ENCODE assay signal across 17 cellular contexts in genomic region chr1:202036595-202037387, GRCh38. TPM values are rescaled to one million over a fixed set of nuclear protein-coding genes. Genes with fewer than 3 reads are reported as not detected.
DNase-seq lines count a peak whose midpoint lies in the region; ATAC-seq, FAIRE-seq and TF ChIP-seq lines count a peak whose summit lies in the region.
"Had no signal": no experiment of that assay in that cellular context is flagged by ENCODE, and none has a peak within 500 bp of the region (broad histone marks: within the 10 kb centered on the region; RNA-seq: fewer than 3 reads in every experiment).

No MANE protein-coding gene starts in this region.

- FAIRE-seq in A549 (lab: Jason Lieb, UNC) (no peak), astrocyte (lab: Jason Lieb, UNC) (no peak)
- FAIRE-seq: D721Med had no signal

- no peaks in the 10 kb centered on the region for H3K27me3 ChIP-seq in astrocyte (ENCODE audit: insufficient read depth, low read length)
- no peaks in the 10 kb centered on the region for H3K27me3 ChIP-seq in trophoblast cell (ENCODE audit: insufficient read depth, low read length)
- H3K27me3 ChIP-seq: BLaER1 had no signal

- CTCF ChIA-PET in A549 (lab: Yijun Ruan, JAX) (interaction anchor here (0.6 to 3.0 kb wide), 5 partner anchors 20 to 74 kb away, joined by 3 to 8 read pairs (median 3); partner anchors contain the start of gene ELF3), HEK293 (lab: Yijun Ruan, JAX) (interaction anchor here (0.7 to 1.0 kb wide), 3 partner anchors 28 to 69 kb away, joined by 3 read pairs; no protein-coding TSS in a partner anchor)

- H3K27ac ChIP-seq in A549 (peak overlapping the region; percentile 97 to 99), HEK293 (ENCODE audit: extremely low read depth, low read depth, low read length) (no peak overlapping the region), astrocyte (ENCODE audit: low read depth, low read length) (no peak overlapping the region), trophoblast cell (ENCODE audit: low read depth, low read length) (no peak overlapping the region)
- H3K27ac ChIP-seq: BLaER1 had no signal

- peak overlapping the region; percentile 6 for H2AK5ac ChIP-seq in trophoblast cell (ENCODE audit: low read length)

- H2BK12ac ChIP-seq in trophoblast cell (ENCODE audit: low read length): peak overlapping the region; percentile 76

- no peak overlapping the region for H3K14ac ChIP-seq in trophoblast cell (ENCODE audit: low read length)

- no peaks in the 10 kb centered on the region for H3K36me3 Mint-ChIP-seq in astrocyte (ENCODE audit: low read depth, unreplicated experiment)
- H3K36me3 Mint-ChIP-seq: CD4-positive, alpha-beta memory T cell had no signal

- no peak overlapping the region for H2AFZ ChIP-seq in astrocyte (ENCODE audit: low read depth, low read length)
- H2AFZ ChIP-seq in trophoblast cell (ENCODE audit: insufficient read depth, low read length, poor library complexity): no peak overlapping the region

- POLR2A ChIA-PET in A549 (lab: Yijun Ruan, JAX) (interaction anchor here (0.6 to 4.1 kb wide), 3 partner anchors 12 to 305 kb away, joined by 4 to 147 read pairs (median 8); partner anchors contain the start of gene ELF3), HEK293 (lab: Yijun Ruan, JAX) (no interaction called here)

- H3K4me3 ChIP-seq in A549: no peak overlapping the region
- H3K4me3 ChIP-seq in HEK293 (ENCODE audit: low read depth, low read length): no peak overlapping the region
- H3K4me3 ChIP-seq in astrocyte (ENCODE audit: insufficient read depth, low read depth, low read length): no peak overlapping the region
- no peak overlapping the region for H3K4me3 ChIP-seq in trophoblast cell (ENCODE audit: low read depth, low read length)
- H3K4me3 ChIP-seq: BLaER1 had no signal

- ATAC-seq in A549 (no peak), HG03565 (IDR thresholded peaks at IDR 0.05; ENCODE audit: unreplicated experiment) (no peak), HG03108 (IDR thresholded peaks at IDR 0.05; ENCODE audit: unreplicated experiment) (no peak)

- no peak for TF ChIP-seq CTCF in A549 (IDR thresholded peaks at IDR 0.05)
- no peak for TF ChIP-seq CTCF in HEK293 (tag by site-specific recombination; IDR thresholded peaks at IDR 0.05)
- no peak for TF ChIP-seq CTCF in astrocyte (IDR thresholded peaks at IDR 0.05; ENCODE audit: insufficient read depth, low read depth, low read length)

- no peaks in the 10 kb centered on the region for H3K36me3 ChIP-seq in HEK293 (ENCODE audit: control insufficient read depth in 2 of 2, insufficient read depth in 1 of 2, low read length in 2 of 2)
- H3K36me3 ChIP-seq in astrocyte (ENCODE audit: insufficient read depth, low read length): no peaks in the 10 kb centered on the region
- no peaks in the 10 kb centered on the region for H3K36me3 ChIP-seq in trophoblast cell (ENCODE audit: control insufficient read depth in 1 of 2, insufficient read depth in 2 of 2, low read length in 2 of 2)
- H3K36me3 ChIP-seq: BLaER1 had no signal

- H3K9ac ChIP-seq in astrocyte (ENCODE audit: low read length): no peak overlapping the region
- no peak overlapping the region for H3K9ac ChIP-seq in trophoblast cell (ENCODE audit: low read length)
- H3K9ac ChIP-seq: BLaER1 had no signal

- peak overlapping the region; percentile 78 for H3K27ac Mint-ChIP-seq in astrocyte (ENCODE audit: unreplicated experiment)
- H3K27ac Mint-ChIP-seq: CD4-positive, alpha-beta memory T cell had no signal

- H3K23ac ChIP-seq in trophoblast cell (ENCODE audit: low read length): no peak overlapping the region

- H3K79me1 ChIP-seq in trophoblast cell (ENCODE audit: low read length): peaks cover 11% of the 10 kb centered on the region

- H3K79me2 ChIP-seq in astrocyte (ENCODE audit: insufficient read depth, low read length) (no peaks in the 10 kb centered on the region), trophoblast cell (ENCODE audit: control insufficient read depth, insufficient read depth, low read length, poor library complexity) (peaks cover 4% of the 10 kb centered on the region)

- H2BK5ac ChIP-seq in trophoblast cell (ENCODE audit: low read depth, low read length, poor library complexity): no peak overlapping the region

- H3K9me3 Mint-ChIP-seq in astrocyte (ENCODE audit: unreplicated experiment): peaks cover 4% of the 10 kb centered on the region
- H3K9me3 Mint-ChIP-seq: CD4-positive, alpha-beta memory T cell had no signal

- H4K20me1 ChIP-seq in astrocyte (ENCODE audit: insufficient read depth, low read length): no peaks in the 10 kb centered on the region
- H4K20me1 ChIP-seq: BLaER1 had no signal

- peaks cover 4% of the 10 kb centered on the region for H3K27me3 Mint-ChIP-seq in astrocyte (ENCODE audit: low read depth, unreplicated experiment)

- H3K4me1 ChIP-seq in A549 (peaks cover 42% of the 10 kb centered on the region), HEK293 (ENCODE audit: control insufficient read depth, insufficient read depth, low read length) (peaks cover 4% of the 10 kb centered on the region; the same call in 1 of the 2 replicates), astrocyte (ENCODE audit: insufficient read depth, low read length) (peaks cover 17% of the 10 kb centered on the region), trophoblast cell (ENCODE audit: control insufficient read depth in 1 of 2, insufficient read depth in 2 of 2, low read length in 2 of 2) (peaks cover 7 to 8% of the 10 kb centered on the region in 2 experiments)

- no peak overlapping the region for H3K4me2 ChIP-seq in A549
- no peak overlapping the region for H3K4me2 ChIP-seq in astrocyte (ENCODE audit: low read length)
- H3K4me2 ChIP-seq in trophoblast cell (ENCODE audit: low read length): no peak overlapping the region
- H3K4me2 ChIP-seq: BLaER1 had no signal

- H4K8ac ChIP-seq in trophoblast cell (ENCODE audit: low read depth, low read length): no peak overlapping the region

- no peak overlapping the region for H3K18ac ChIP-seq in trophoblast cell (ENCODE audit: low read length)

- H2BK120ac ChIP-seq in trophoblast cell (ENCODE audit: insufficient read depth, low read length, poor library complexity): peak overlapping the region; percentile 5

- no peak for TF ChIP-seq EP300 in A549 (IDR thresholded peaks at IDR 0.05)

- no peak overlapping the region for H4K91ac ChIP-seq in trophoblast cell (ENCODE audit: low read depth, low read length)

- H3K4ac ChIP-seq in trophoblast cell (ENCODE audit: low read depth, low read length): no peak overlapping the region

- H3K9me3 ChIP-seq in A549: no peaks in the 10 kb centered on the region
- no peaks in the 10 kb centered on the region for H3K9me3 ChIP-seq in HEK293 (ENCODE audit: control insufficient read depth, insufficient read depth, low read depth, low read length)
- H3K9me3 ChIP-seq in astrocyte (ENCODE audit: insufficient read depth, low read depth, low read length): no peaks in the 10 kb centered on the region
- no peaks in the 10 kb centered on the region for H3K9me3 ChIP-seq in trophoblast cell (ENCODE audit: insufficient read depth, low read depth, low read length)
- H3K9me3 ChIP-seq: BLaER1 had no signal

- TF ChIP-seq POLR2A in A549 (IDR thresholded peaks at IDR 0.05; ENCODE audit: low read length): no peak

- no peak overlapping the region for H4K12ac ChIP-seq in trophoblast cell (ENCODE audit: low read depth, low read length)

- 94% methylated on average over 9 of the region's 9 CpGs for WGBS in A549 (ENCODE audit: missing lambda C conversion rate)
- no CpG with 5 or more reads among the region's 9 CpGs for WGBS in trophoblast cell (ENCODE audit: extremely low coverage, insufficient coverage, insufficient read length)

- TF ChIP-seq RAD21 in A549 (conservative IDR thresholded peaks at IDR 0.05 in 1 of 2, IDR thresholded peaks at IDR 0.05 in 1 of 2): no peak

- no peak for DNase-seq in A549 (ENCODE audit: low read depth in 1 of 2, low spot score in 1 of 2)
- DNase-seq in astrocyte (ENCODE audit: low read depth): no peak
- DNase-seq in trophoblast cell: no peak
- no peak for DNase-seq in activated CD4-positive, CD25-positive, alpha-beta regulatory T cell (lab: John Stamatoyannopoulos, UW)
- DNase-seq: CD4-positive, alpha-beta memory T cell; DMS79; NCI-H1105 treated with DMSO at 0.1 percent for 48 hours; NCI-H1694; NCI-H510A treated with DMSO at 0.1 percent for 48 hours; NCI-H774; RPMI8226; SHP77 treated with DMSO at 0.1 percent for 48 hours had no signal

- H3K4me3 Mint-ChIP-seq in astrocyte (ENCODE audit: unreplicated experiment): no peak overlapping the region

- peaks cover 16% of the 10 kb centered on the region for H3K4me1 Mint-ChIP-seq in astrocyte (ENCODE audit: low read depth, unreplicated experiment)
- H3K4me1 Mint-ChIP-seq: CD4-positive, alpha-beta memory T cell had no signal

TF ChIP-seq in A549, 52 proteins besides CTCF, POLR2A, EP300 and RAD21:
- TF ChIP-seq FOXS1 (CRISPR knock-in tag; IDR thresholded peaks at IDR 0.05) (peak; percentile 59; the same call in 1 of the 2 replicates), MAX (IDR thresholded peaks at IDR 0.05) (no peak), ZSCAN20 (CRISPR knock-in tag; IDR thresholded peaks at IDR 0.05) (0 out of 2 replicates have a peak, but pooled peaks have one; percentile 4)
TF ChIP-seq in A549: peak in this region for 2.

RNA-seq across cellular contexts. Expression of gene ELF3, which starts 26.4 kb away (rescaled TPM):
- polyA plus RNA-seq in A549 (2011; rRNA removed): 334 and 365 TPM in 2 replicates
- polyA plus RNA-seq in A549 (2012; cell fraction: cytosol; rRNA removed): 197 and 257 TPM in 2 replicates
- polyA plus RNA-seq in A549 (2012; cell fraction: nucleus; rRNA removed): 1,053 and 1,132 TPM in 2 replicates
- polyA plus RNA-seq in A549 (2017; fragmentation: RNase III; extraction: RNeasy Plus Mini Kit Qiagen cat#74134 plus additional on column Dnase treatment): 138 to 180 TPM (median 179 TPM) in 3 replicates
- 661 and 758 TPM in 2 replicates for polyA minus RNA-seq in A549 (2011; rRNA and poly(A)+ RNA removed)
- total RNA-seq in astrocyte: 2.5 and 2.9 TPM in 2 replicates
- polyA plus RNA-seq in trophoblast cell (2013): 35.9 and 38.6 TPM in 2 replicates

RNA-seq across cellular contexts. Expression of gene RNPEP, which starts 54.3 kb away (rescaled TPM):
- 80.4 and 87.6 TPM in 2 replicates for polyA plus RNA-seq in A549 (2011; rRNA removed)
- 54.1 and 67.0 TPM in 2 replicates for polyA plus RNA-seq in A549 (2012; cell fraction: cytosol; rRNA removed)
- polyA plus RNA-seq in A549 (2012; cell fraction: nucleus; rRNA removed): 87.5 and 112 TPM in 2 replicates
- polyA plus RNA-seq in A549 (2017; fragmentation: RNase III; extraction: RNeasy Plus Mini Kit Qiagen cat#74134 plus additional on column Dnase treatment): 61.3 to 71.1 TPM (median 69.8 TPM) in 3 replicates
- polyA minus RNA-seq in A549 (2011; rRNA and poly(A)+ RNA removed): 52.5 and 53.4 TPM in 2 replicates
- total RNA-seq in astrocyte: 65.8 and 68.9 TPM in 2 replicates
- polyA plus RNA-seq in trophoblast cell (2013): 43.6 and 45.1 TPM in 2 replicates

Comparison
In these comparisons a context has a peak if more than half of its experiments do, and no peak if none do; other contexts are left out.
1. H3K27ac ChIP-seq: peak in A549 (2 of 2); none in HEK293 (single experiment), astrocyte (single experiment) and trophoblast cell (single experiment).